ENCODE assay signal across 16 cellular contexts in the genomic region with DNA sequence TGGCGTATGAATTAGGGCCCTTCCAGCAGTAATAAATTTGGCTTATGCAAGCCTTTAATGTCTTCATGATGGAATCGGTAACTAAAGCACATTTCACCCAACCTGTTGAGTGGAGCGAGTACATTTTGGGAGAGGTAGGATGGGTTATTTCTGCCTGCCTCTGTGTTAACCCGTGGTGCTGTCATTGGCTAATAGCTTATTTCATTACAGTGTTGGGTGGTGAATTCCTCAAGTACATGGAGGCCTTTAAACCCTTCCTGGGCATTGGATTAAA. TPM values are rescaled to one million over a fixed set of nuclear protein-coding genes. Genes with fewer than 3 reads are reported as not detected.
DNase-seq lines count a peak whose midpoint lies in the region; ATAC-seq and TF ChIP-seq lines count a peak whose summit lies in the region.
"Had no signal": no experiment of that assay in that cellular context is flagged by ENCODE, and none has a peak within 500 bp of the region (broad histone marks: within the 10 kb centered on the region; RNA-seq: fewer than 3 reads in every experiment).

No MANE protein-coding gene starts in this region.

- no peak for ATAC-seq in activated CD8-positive, alpha-beta T cell treated with anti-CD3 and anti-CD28 coated beads, Interleukin-2, amount 10 ng/mL, durations not matched to agents 7 days and 5 days
- no peak for ATAC-seq in activated CD8-positive, alpha-beta T cell treated with anti-CD3 and anti-CD28 coated beads for 36 hours
- ATAC-seq in stimulated activated effector memory CD8-positive, alpha-beta T cell treated with anti-CD3 and anti-CD28 coated beads, Interleukin-12 subunit alpha, Interleukin-12 subunit beta, amount 100 ng/mL, for 72 hours: no peak
- ATAC-seq in HG03342 (IDR thresholded peaks at IDR 0.05; ENCODE audit: unreplicated experiment) (no peak), GM21576 (IDR thresholded peaks at IDR 0.05; ENCODE audit: unreplicated experiment) (no peak)

- H3K9me3 Mint-ChIP-seq in activated CD8-positive, alpha-beta T cell treated with anti-CD3 and anti-CD28 coated beads, Interleukin-2, amount 10 ng/mL, durations not matched to agents 7 days and 5 days (ENCODE audit: insufficient read depth): no peaks in the 10 kb centered on the region
- H3K9me3 Mint-ChIP-seq in activated CD8-positive, alpha-beta T cell treated with anti-CD3 and anti-CD28 coated beads for 36 hours: no peaks in the 10 kb centered on the region
- no peaks in the 10 kb centered on the region for H3K9me3 Mint-ChIP-seq in Calu3 (ENCODE audit: low read depth, unreplicated experiment)
- no peaks in the 10 kb centered on the region for H3K9me3 Mint-ChIP-seq in activated T-helper 1 cell treated with anti-CD3 and anti-CD28 coated beads, Interleukin-12 subunit alpha, Interleukin-12 subunit beta, Interleukin-2, Interleukin-4 antibody, amounts not matched to agents 30 ng/mL and 10 ng/mL and 1 ng/mL, durations not matched to agents 14 hours and 24 hours and 36 hours
- H3K9me3 Mint-ChIP-seq in stimulated activated effector memory CD8-positive, alpha-beta T cell treated with anti-CD3 and anti-CD28 coated beads, Interleukin-12 subunit alpha, Interleukin-12 subunit beta, amount 100 ng/mL, for 72 hours: no peaks in the 10 kb centered on the region
- H3K9me3 Mint-ChIP-seq: CD4-positive, alpha-beta T cell had no signal

- no peak for DNase-seq in activated CD8-positive, alpha-beta T cell treated with anti-CD3 and anti-CD28 coated beads, Interleukin-2, amount 10 ng/mL, durations not matched to agents 7 days and 5 days
- DNase-seq in activated CD8-positive, alpha-beta T cell treated with anti-CD3 and anti-CD28 coated beads for 36 hours: no peak
- DNase-seq in Calu3: no peak
- DNase-seq in activated T-helper 1 cell treated with anti-CD3 and anti-CD28 coated beads, Interleukin-12 subunit alpha, Interleukin-12 subunit beta, Interleukin-2, Interleukin-4 antibody, amounts not matched to agents 30 ng/mL and 10 ng/mL and 1 ng/mL, durations not matched to agents 14 hours and 24 hours and 36 hours (ENCODE audit: low spot score): no peak
- DNase-seq in stimulated activated effector memory CD8-positive, alpha-beta T cell treated with anti-CD3 and anti-CD28 coated beads, Interleukin-12 subunit alpha, Interleukin-12 subunit beta, amount 100 ng/mL, for 72 hours (ENCODE audit: low spot score in 2 of 2): no peak
- DNase-seq: 8988T; AML-193; CD4-positive, alpha-beta T cell; DMS79 treated with DMSO at 0.1 percent for 48 hours; EL; HCEC 1CT; IMR-90; KBM-7 had no signal

- intact Hi-C loops in activated CD8-positive, alpha-beta T cell treated with anti-CD3 and anti-CD28 coated beads for 36 hours (cut with micrococcal nuclease): no loop called here
- intact Hi-C loops in Calu3 (cut with micrococcal nuclease; ENCODE audit: unreplicated experiment): no loop called here
- intact Hi-C loops in activated T-helper 1 cell treated with anti-CD3 and anti-CD28 coated beads, Interleukin-12 subunit alpha, Interleukin-12 subunit beta, Interleukin-2, Interleukin-4 antibody, amounts not matched to agents 30 ng/mL and 10 ng/mL and 1 ng/mL, durations not matched to agents 14 hours and 24 hours and 36 hours (cut with micrococcal nuclease): no loop called here

- peak overlapping the region; percentile 22 for H3K27ac Mint-ChIP-seq in activated CD8-positive, alpha-beta T cell treated with anti-CD3 and anti-CD28 coated beads, Interleukin-2, amount 10 ng/mL, durations not matched to agents 7 days and 5 days
- H3K27ac Mint-ChIP-seq in activated CD8-positive, alpha-beta T cell treated with anti-CD3 and anti-CD28 coated beads for 36 hours: no peak overlapping the region
- H3K27ac Mint-ChIP-seq in Calu3 (ENCODE audit: unreplicated experiment): peak overlapping the region; percentile 27
- peak overlapping the region; percentile 52 for H3K27ac Mint-ChIP-seq in activated T-helper 1 cell treated with anti-CD3 and anti-CD28 coated beads, Interleukin-12 subunit alpha, Interleukin-12 subunit beta, Interleukin-2, Interleukin-4 antibody, amounts not matched to agents 30 ng/mL and 10 ng/mL and 1 ng/mL, durations not matched to agents 14 hours and 24 hours and 36 hours
- H3K27ac Mint-ChIP-seq in stimulated activated effector memory CD8-positive, alpha-beta T cell treated with anti-CD3 and anti-CD28 coated beads, Interleukin-12 subunit alpha, Interleukin-12 subunit beta, amount 100 ng/mL, for 72 hours: peak overlapping the region; percentile 69
- H3K27ac Mint-ChIP-seq: CD4-positive, alpha-beta T cell had no signal

- H3K4me3 Mint-ChIP-seq in activated CD8-positive, alpha-beta T cell treated with anti-CD3 and anti-CD28 coated beads, Interleukin-2, amount 10 ng/mL, durations not matched to agents 7 days and 5 days: no peak overlapping the region
- H3K4me3 Mint-ChIP-seq in activated CD8-positive, alpha-beta T cell treated with anti-CD3 and anti-CD28 coated beads for 36 hours: no peak overlapping the region
- H3K4me3 Mint-ChIP-seq in Calu3 (ENCODE audit: low read depth, unreplicated experiment): no peak overlapping the region
- no peak overlapping the region for H3K4me3 Mint-ChIP-seq in activated T-helper 1 cell treated with anti-CD3 and anti-CD28 coated beads, Interleukin-12 subunit alpha, Interleukin-12 subunit beta, Interleukin-2, Interleukin-4 antibody, amounts not matched to agents 30 ng/mL and 10 ng/mL and 1 ng/mL, durations not matched to agents 14 hours and 24 hours and 36 hours
- H3K4me3 Mint-ChIP-seq in stimulated activated effector memory CD8-positive, alpha-beta T cell treated with anti-CD3 and anti-CD28 coated beads, Interleukin-12 subunit alpha, Interleukin-12 subunit beta, amount 100 ng/mL, for 72 hours: no peak overlapping the region
- H3K4me3 Mint-ChIP-seq: CD4-positive, alpha-beta T cell had no signal

- no peak for TF ChIP-seq CTCF in activated CD8-positive, alpha-beta T cell treated with anti-CD3 and anti-CD28 coated beads for 36 hours (IDR thresholded peaks at IDR 0.05)
- TF ChIP-seq CTCF in Calu3 (IDR thresholded peaks at IDR 0.05; ENCODE audit: unreplicated experiment): no peak

- H3K36me3 Mint-ChIP-seq in activated CD8-positive, alpha-beta T cell treated with anti-CD3 and anti-CD28 coated beads, Interleukin-2, amount 10 ng/mL, durations not matched to agents 7 days and 5 days (ENCODE audit: low read depth): peaks cover 84% of the 10 kb centered on the region
- peaks cover 82% of the 10 kb centered on the region for H3K36me3 Mint-ChIP-seq in activated CD8-positive, alpha-beta T cell treated with anti-CD3 and anti-CD28 coated beads for 36 hours (ENCODE audit: low read depth)
- H3K36me3 Mint-ChIP-seq in Calu3 (ENCODE audit: insufficient read depth, unreplicated experiment): peaks cover 99% of the 10 kb centered on the region
- H3K36me3 Mint-ChIP-seq in activated T-helper 1 cell treated with anti-CD3 and anti-CD28 coated beads, Interleukin-12 subunit alpha, Interleukin-12 subunit beta, Interleukin-2, Interleukin-4 antibody, amounts not matched to agents 30 ng/mL and 10 ng/mL and 1 ng/mL, durations not matched to agents 14 hours and 24 hours and 36 hours (ENCODE audit: low read depth): peaks cover 71% of the 10 kb centered on the region
- H3K36me3 Mint-ChIP-seq in stimulated activated effector memory CD8-positive, alpha-beta T cell treated with anti-CD3 and anti-CD28 coated beads, Interleukin-12 subunit alpha, Interleukin-12 subunit beta, amount 100 ng/mL, for 72 hours: peaks cover 100% of the 10 kb centered on the region

- BruUV-seq in Calu3 (replicated peaks; lab: Mats Ljungman, UMichigan): no TSS peak

- CTCF ChIA-PET in activated CD8-positive, alpha-beta T cell treated with anti-CD3 and anti-CD28 coated beads, Interleukin-2, amount 10 ng/mL, durations not matched to agents 7 days and 5 days (lab: Charles Lee): interaction anchor here (1.5 to 3.7 kb wide), 5 partner anchors 12 to 23 kb away, joined by 4 to 26 read pairs (median 5); no protein-coding TSS in a partner anchor
- CTCF ChIA-PET in activated CD8-positive, alpha-beta T cell treated with anti-CD3 and anti-CD28 coated beads for 36 hours (lab: Charles Lee): interaction anchor here (0.8 to 7.8 kb wide), 6 partner anchors 11 to 126 kb away, joined by 3 to 90 read pairs (median 3); no protein-coding TSS in a partner anchor
- CTCF ChIA-PET in Calu3 (lab: Charles Lee): interaction anchor here (0.6 kb wide), 1 partner anchor 189 kb away, joined by 3 read pairs; no protein-coding TSS in a partner anchor

- POLR2A ChIA-PET in activated CD8-positive, alpha-beta T cell treated with anti-CD3 and anti-CD28 coated beads, Interleukin-2, amount 10 ng/mL, durations not matched to agents 7 days and 5 days (lab: Charles Lee): interaction anchor here (0.7 to 1.5 kb wide), 5 partner anchors 10 to 59 kb away, joined by 3 to 4 read pairs (median 3); no protein-coding TSS in a partner anchor
- POLR2A ChIA-PET in activated CD8-positive, alpha-beta T cell treated with anti-CD3 and anti-CD28 coated beads for 36 hours (lab: Charles Lee): interaction anchor here (0.8 to 26.8 kb wide), 6 partner anchors 9 to 61 kb away, joined by 3 to 583 read pairs (median 4); partner anchors contain the start of gene KPNB1

- H3K4me1 Mint-ChIP-seq in activated CD8-positive, alpha-beta T cell treated with anti-CD3 and anti-CD28 coated beads, Interleukin-2, amount 10 ng/mL, durations not matched to agents 7 days and 5 days (ENCODE audit: low read depth): peaks cover 16% of the 10 kb centered on the region
- H3K4me1 Mint-ChIP-seq in activated CD8-positive, alpha-beta T cell treated with anti-CD3 and anti-CD28 coated beads for 36 hours (ENCODE audit: low read depth): peaks cover 32% of the 10 kb centered on the region
- H3K4me1 Mint-ChIP-seq in Calu3 (ENCODE audit: low read depth, unreplicated experiment): no peaks in the 10 kb centered on the region
- peaks cover 45% of the 10 kb centered on the region for H3K4me1 Mint-ChIP-seq in activated T-helper 1 cell treated with anti-CD3 and anti-CD28 coated beads, Interleukin-12 subunit alpha, Interleukin-12 subunit beta, Interleukin-2, Interleukin-4 antibody, amounts not matched to agents 30 ng/mL and 10 ng/mL and 1 ng/mL, durations not matched to agents 14 hours and 24 hours and 36 hours (ENCODE audit: low read depth)
- peaks cover 11% of the 10 kb centered on the region for H3K4me1 Mint-ChIP-seq in stimulated activated effector memory CD8-positive, alpha-beta T cell treated with anti-CD3 and anti-CD28 coated beads, Interleukin-12 subunit alpha, Interleukin-12 subunit beta, amount 100 ng/mL, for 72 hours

- H3K27me3 Mint-ChIP-seq in activated CD8-positive, alpha-beta T cell treated with anti-CD3 and anti-CD28 coated beads, Interleukin-2, amount 10 ng/mL, durations not matched to agents 7 days and 5 days (ENCODE audit: low read depth): no peaks in the 10 kb centered on the region
- no peaks in the 10 kb centered on the region for H3K27me3 Mint-ChIP-seq in activated CD8-positive, alpha-beta T cell treated with anti-CD3 and anti-CD28 coated beads for 36 hours
- no peaks in the 10 kb centered on the region for H3K27me3 Mint-ChIP-seq in Calu3 (ENCODE audit: unreplicated experiment)
- H3K27me3 Mint-ChIP-seq in activated T-helper 1 cell treated with anti-CD3 and anti-CD28 coated beads, Interleukin-12 subunit alpha, Interleukin-12 subunit beta, Interleukin-2, Interleukin-4 antibody, amounts not matched to agents 30 ng/mL and 10 ng/mL and 1 ng/mL, durations not matched to agents 14 hours and 24 hours and 36 hours (ENCODE audit: insufficient read depth): no peaks in the 10 kb centered on the region
- H3K27me3 Mint-ChIP-seq: CD4-positive, alpha-beta T cell had no signal

RNA-seq across cellular contexts. Expression of gene TBKBP1, which starts 17.8 kb away (rescaled TPM):
- 1 to 10 TPM; 2.4 to 3.7 TPM for total RNA-seq in activated CD8-positive, alpha-beta T cell treated with anti-CD3 and anti-CD28 coated beads, Interleukin-2, amount 10 ng/mL, durations not matched to agents 7 days and 5 days
- 10 to 100 TPM; 12.4 to 13.6 TPM for total RNA-seq in activated CD8-positive, alpha-beta T cell treated with anti-CD3 and anti-CD28 coated beads for 36 hours
- 6.4 and 6.5 TPM in 2 replicates for total RNA-seq in Calu3 (2022)
- total RNA-seq in activated T-helper 1 cell treated with anti-CD3 and anti-CD28 coated beads, Interleukin-12 subunit alpha, Interleukin-12 subunit beta, Interleukin-2, Interleukin-4 antibody, amounts not matched to agents 30 ng/mL and 10 ng/mL and 1 ng/mL, durations not matched to agents 14 hours and 24 hours and 36 hours: 11.6 and 12.4 TPM in 2 replicates

RNA-seq across cellular contexts. Expression of gene KPNB1, which starts 26.4 kb away (rescaled TPM):
- 100 to 1,000 TPM; 413 to 427 TPM for total RNA-seq in activated CD8-positive, alpha-beta T cell treated with anti-CD3 and anti-CD28 coated beads, Interleukin-2, amount 10 ng/mL, durations not matched to agents 7 days and 5 days
- 100 to 1,000 TPM; 589 to 605 TPM for total RNA-seq in activated CD8-positive, alpha-beta T cell treated with anti-CD3 and anti-CD28 coated beads for 36 hours
- total RNA-seq in Calu3 (2022): 511 and 538 TPM in 2 replicates
- total RNA-seq in activated T-helper 1 cell treated with anti-CD3 and anti-CD28 coated beads, Interleukin-12 subunit alpha, Interleukin-12 subunit beta, Interleukin-2, Interleukin-4 antibody, amounts not matched to agents 30 ng/mL and 10 ng/mL and 1 ng/mL, durations not matched to agents 14 hours and 24 hours and 36 hours: 718 and 719 TPM in 2 replicates

RNA-seq across cellular contexts. Expression of gene TBX21, which starts 56.9 kb away (rescaled TPM):
- total RNA-seq in activated CD8-positive, alpha-beta T cell treated with anti-CD3 and anti-CD28 coated beads, Interleukin-2, amount 10 ng/mL, durations not matched to agents 7 days and 5 days: 10 to 100 TPM; 27.4 to 27.5 TPM
- 10 to 100 TPM; 53.0 to 56.9 TPM for total RNA-seq in activated CD8-positive, alpha-beta T cell treated with anti-CD3 and anti-CD28 coated beads for 36 hours
- not detected in 2 replicates for total RNA-seq in Calu3 (2022)
- total RNA-seq in activated T-helper 1 cell treated with anti-CD3 and anti-CD28 coated beads, Interleukin-12 subunit alpha, Interleukin-12 subunit beta, Interleukin-2, Interleukin-4 antibody, amounts not matched to agents 30 ng/mL and 10 ng/mL and 1 ng/mL, durations not matched to agents 14 hours and 24 hours and 36 hours: 89.8 and 90.8 TPM in 2 replicates
- total RNA-seq: HT-29, IMR-90 had no signal

Comparison
In these comparisons a context has a peak if more than half of its experiments do, and no peak if none do; other contexts are left out.
1. RNA of gene TBX21, which starts 56.9 kb away (total RNA-seq): 89.8 to 90.8 TPM in activated T-helper 1 cell treated with anti-CD3 and anti-CD28 coated beads, Interleukin-12 subunit alpha, Interleukin-12 subunit beta, Interleukin-2, Interleukin-4 antibody, amounts not matched to agents 30 ng/mL and 10 ng/mL and 1 ng/mL, durations not matched to agents 14 hours and 24 hours and 36 hours, 53.0 to 56.9 TPM in activated CD8-positive, alpha-beta T cell treated with anti-CD3 and anti-CD28 coated beads for 36 hours and 27.4 to 27.5 TPM in activated CD8-positive, alpha-beta T cell treated with anti-CD3 and anti-CD28 coated beads, Interleukin-2, amount 10 ng/mL, durations not matched to agents 7 days and 5 days; not detected in Calu3; every median in the first group is over 10 times any median in the second.